ENCODE assay signal across 9 cellular contexts in the genomic region with DNA sequence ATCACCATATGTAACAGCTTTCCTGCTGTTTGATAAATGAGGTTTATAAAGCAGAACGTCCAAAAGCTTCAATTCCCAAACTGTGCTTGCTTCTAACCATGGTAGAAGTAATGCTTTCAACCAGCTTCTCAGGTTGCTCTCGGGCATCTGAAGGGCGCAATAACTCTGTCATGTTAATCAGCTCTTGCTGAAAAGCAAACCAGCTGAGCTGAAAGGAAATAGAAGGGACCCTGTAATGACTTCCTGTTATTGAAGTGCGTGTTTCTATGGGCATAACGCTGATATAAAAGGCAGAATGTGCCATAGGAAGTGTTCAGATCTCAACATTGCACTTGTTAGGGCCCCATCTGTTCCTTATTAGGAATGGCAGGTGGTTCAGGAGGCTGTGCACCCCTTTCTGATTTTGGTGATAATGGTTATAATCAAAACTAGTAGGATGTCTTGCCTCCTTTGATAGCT. TPM values are rescaled to one million over a fixed set of nuclear protein-coding genes. Genes with fewer than 3 reads are reported as not detected.
DNase-seq lines count a peak whose midpoint lies in the region; ATAC-seq and TF ChIP-seq lines count a peak whose summit lies in the region.
"Had no signal": no experiment of that assay in that cellular context is flagged by ENCODE, and none has a peak within 500 bp of the region (broad histone marks: within the 10 kb centered on the region; RNA-seq: fewer than 3 reads in every experiment).

No MANE protein-coding gene starts in this region.

- DNase-seq in DMS53 (lab: John Stamatoyannopoulos, UW) (peak; percentile 6), DMS53 treated with DMSO at 0.1 percent for 48 hours (lab: John Stamatoyannopoulos, UW; ENCODE audit: unreplicated experiment) (no peak), SK-N-DZ (ENCODE audit: low spot score) (peak; percentile 26), retina (peak; percentile 3), dorsolateral prefrontal cortex (no peak), midbrain (lab: John Stamatoyannopoulos, UW) (no peak)
- peak; percentile 10 for DNase-seq in effector CD8-positive, alpha-beta T cell (lab: John Stamatoyannopoulos, UW)

- intact Hi-C loops in dorsolateral prefrontal cortex (cut with DNase I) = no loop called here

- H3K27ac ChIP-seq in dorsolateral prefrontal cortex = peak overlapping the region in 6 of 59 donors; percentile 6 to 58 (median 10)
- H3K27ac ChIP-seq: 22Rv1 had no signal

- no peaks in the 10 kb centered on the region for H3K27me3 ChIP-seq in dorsolateral prefrontal cortex

- no peak overlapping the region for H3K4me3 ChIP-seq in dorsolateral prefrontal cortex

- no peak for TF ChIP-seq CTCF in dorsolateral prefrontal cortex (IDR thresholded peaks at IDR 0.05 in 54 of 56, conservative IDR thresholded peaks at IDR 0.05 in 2 of 56; ENCODE audit: low read depth in 1 of 56, partially characterized antibody in 56 of 56)

- peak; percentile 35 for ATAC-seq in HG03469 (IDR thresholded peaks at IDR 0.05; ENCODE audit: unreplicated experiment)

RNA-seq across cellular contexts. Expression of a gene that starts 21.2 kb away (rescaled TPM):
- polyA plus RNA-seq in SK-N-DZ (2014; cell fraction: cytosol; rRNA removed) = 2.8 and 3.6 TPM in 2 replicates
- 5.7 and 11.0 TPM in 2 replicates for polyA plus RNA-seq in SK-N-DZ (2014; cell fraction: nucleus; rRNA removed)
- 10 to 100 TPM; 37.3 to 96.2 (median 67.6) TPM for total RNA-seq in dorsolateral prefrontal cortex

Comparison
In these comparisons a context has a peak if more than half of its experiments do, and no peak if none do; other contexts are left out.
1. DNase-seq: peak in DMS53 (single experiment), SK-N-DZ (single experiment), effector CD8-positive, alpha-beta T cell (single experiment) and retina (single experiment); none in DMS53 treated with DMSO at 0.1 percent for 48 hours (single experiment), dorsolateral prefrontal cortex (0 of 10) and midbrain (single experiment).